ENCODE assay signal across 16 cellular contexts in genomic region chr4:110533590-110533910, GRCh38. TPM values are rescaled to one million over a fixed set of nuclear protein-coding genes. Genes with fewer than 3 reads are reported as not detected.
DNase-seq lines count a peak whose midpoint lies in the region; ATAC-seq, FAIRE-seq and TF ChIP-seq lines count a peak whose summit lies in the region.
"Had no signal": no experiment of that assay in that cellular context is flagged by ENCODE, and none has a peak within 500 bp of the region (broad histone marks: within the 10 kb centered on the region; RNA-seq: fewer than 3 reads in every experiment).

No MANE protein-coding gene starts in this region.

- no peaks in the 10 kb centered on the region for H3K79me2 ChIP-seq in GM12878 (ENCODE audit: control insufficient read depth, insufficient read depth, low read length)

- TF ChIP-seq EP300 in GM12878 (IDR thresholded peaks at IDR 0.05; ENCODE audit: borderline replicate concordance in 1 of 2, control insufficient read depth in 1 of 2, low read depth in 2 of 2, low read length in 2 of 2): no peak
- no peak for TF ChIP-seq EP300 in ovary (IDR thresholded peaks at IDR 0.05)

- H3K27ac Mint-ChIP-seq in MCF 10A (ENCODE audit: low read depth, unreplicated experiment): peak overlapping the region; percentile 96
- H3K27ac Mint-ChIP-seq: activated naive CD8-positive, alpha-beta T cell treated with anti-CD3 and anti-CD28 coated beads for 36 hours had no signal

- H3K4me1 ChIP-seq in breast epithelium (no peaks in the 10 kb centered on the region), GM12878 (ENCODE audit: control insufficient read depth, insufficient read depth, low read length) (no peaks in the 10 kb centered on the region), left lung (peaks cover 0 to 5% of the 10 kb centered on the region in 2 donors), ovary (ENCODE audit: insufficient read depth) (no peaks in the 10 kb centered on the region)

- no peak for DNase-seq in MCF 10A (ENCODE audit: unreplicated experiment)
- DNase-seq in breast epithelium (ENCODE audit: low spot score in 2 of 2): no peak
- DNase-seq in GM12878 (ENCODE audit: low read depth, low spot score): no peak
- DNase-seq in left lung: no peak
- DNase-seq in ovary: no peak
- DNase-seq in posterior cingulate gyrus: no peak
- DNase-seq in foreskin melanocyte: no peak
- no peak for DNase-seq in HUDEP-2 (lab: John Stamatoyannopoulos, UW; ENCODE audit: unreplicated experiment in 76 of 76)
- DNase-seq: activated CD4-positive, alpha-beta T cell treated with anti-CD3 and anti-CD28 coated beads for 48 hours; activated naive CD8-positive, alpha-beta T cell treated with anti-CD3 and anti-CD28 coated beads for 36 hours; activated T-cell treated with anti-CD3 and anti-CD28 coated beads, Interleukin-2, amount 50 U/mL, for 1 hour; GF-D8; left colon; NCI-H2107 had no signal

- H3K4me3 ChIP-seq in breast epithelium: no peak overlapping the region
- H3K4me3 ChIP-seq in GM12878: no peak overlapping the region
- H3K4me3 ChIP-seq in left lung: no peak overlapping the region
- H3K4me3 ChIP-seq in ovary: no peak overlapping the region

- ATAC-seq in GM12878 (no peak), left lung (peak; percentile 42)
- ATAC-seq: left colon had no signal

- H2AFZ ChIP-seq in GM12878 (ENCODE audit: control insufficient read depth, low read depth, low read length): peak overlapping the region; percentile 37; the same call in 1 of the 2 replicates

- CTCF ChIA-PET in MCF 10A (lab: Yijun Ruan, JAX) (interaction anchor here (1.0 to 7.9 kb wide), 3 partner anchors 16 to 544 kb away, joined by 3 to 78 read pairs (median 4); no protein-coding TSS in a partner anchor), GM12878 (lab: Yijun Ruan, JAX) (interaction anchor here (1.1 to 1.8 kb wide), 2 partner anchors 14 to 534 kb away, joined by 3 to 4 read pairs; no protein-coding TSS in a partner anchor)

- no peak for TF ChIP-seq RAD21 in GM12878 (IDR thresholded peaks at IDR 0.05; ENCODE audit: insufficient read depth, low read depth, low read length)

- H3K9me3 Mint-ChIP-seq in MCF 10A (ENCODE audit: unreplicated experiment): peaks cover 12% of the 10 kb centered on the region
- H3K9me3 Mint-ChIP-seq: central memory CD8-positive, alpha-beta T cell had no signal

- H3K27me3 ChIP-seq in breast epithelium: no peaks in the 10 kb centered on the region
- no peaks in the 10 kb centered on the region for H3K27me3 ChIP-seq in GM12878 (replicated peaks in 1 of 2; ENCODE audit: control insufficient read depth in 2 of 2, insufficient read depth in 2 of 2, low read length in 1 of 2)
- H3K27me3 ChIP-seq in left lung: no peaks in the 10 kb centered on the region
- no peaks in the 10 kb centered on the region for H3K27me3 ChIP-seq in ovary

- no peak for FAIRE-seq in GM12878 (lab: Jason Lieb, UNC)

- RAD21 ChIA-PET in GM12878 (lab: Charles Lee; ENCODE audit: unreplicated experiment): interaction anchor here (1.5 kb wide), 1 partner anchor 15 kb away, joined by 4 read pairs; no protein-coding TSS in a partner anchor

- WGBS in GM12878 (ENCODE audit: insufficient coverage, insufficient replicate concordance, low lambda C conversion rate, missing lambda C conversion rate): 44% methylated on average over 2 of the region's 2 CpGs
- WGBS in ovary, 3 donors: 37 to 46% (median 38%) methylated on average over 2 of the region's 2 CpGs

- no peak overlapping the region for H3K4me2 ChIP-seq in GM12878 (ENCODE audit: control insufficient read depth, insufficient read depth)

- H3K36me3 ChIP-seq in breast epithelium (no peaks in the 10 kb centered on the region), GM12878 (ENCODE audit: control insufficient read depth in 2 of 2, insufficient read depth in 2 of 2, low read length in 1 of 2) (no peaks in the 10 kb centered on the region), left lung (no peaks in the 10 kb centered on the region), ovary (no peaks in the 10 kb centered on the region)

- H3K9me3 ChIP-seq in breast epithelium (peaks cover 0 to 11% of the 10 kb centered on the region in 2 donors), GM12878 (replicated peaks; ENCODE audit: control insufficient read depth, insufficient read depth, low read length) (no peaks in the 10 kb centered on the region; the same call in 2 of the 3 replicates), left lung (peaks cover 0 to 5% of the 10 kb centered on the region in 2 donors), ovary (no peaks in the 10 kb centered on the region)

- no peaks in the 10 kb centered on the region for H3K36me3 Mint-ChIP-seq in MCF 10A (ENCODE audit: insufficient read depth, unreplicated experiment)
- H3K36me3 Mint-ChIP-seq: activated naive CD8-positive, alpha-beta T cell treated with anti-CD3 and anti-CD28 coated beads for 36 hours had no signal

- no peak for TF ChIP-seq CTCF in MCF 10A (IDR thresholded peaks at IDR 0.05; ENCODE audit: unreplicated experiment)
- TF ChIP-seq CTCF in breast epithelium (IDR thresholded peaks at IDR 0.05): no peak
- no peak for TF ChIP-seq CTCF in GM12878 (IDR thresholded peaks at IDR 0.05 in 2 of 3, conservative IDR thresholded peaks at IDR 0.05 in 1 of 3; ENCODE audit: control insufficient read depth in 2 of 3, extremely low read depth in 1 of 3, insufficient read depth in 1 of 3, low read depth in 3 of 3, low read length in 3 of 3)
- TF ChIP-seq CTCF in left lung (IDR thresholded peaks at IDR 0.05): no peak
- TF ChIP-seq CTCF in ovary (IDR thresholded peaks at IDR 0.05): no peak

- POLR2A ChIA-PET in MCF 10A (lab: Yijun Ruan, JAX) (interaction anchor here (1.0 to 2.2 kb wide), 5 partner anchors 9 to 544 kb away, joined by 4 to 7 read pairs (median 6); no protein-coding TSS in a partner anchor), GM12878 (lab: Charles Lee) (no interaction called here)

- no peak overlapping the region for H3K4me3 Mint-ChIP-seq in MCF 10A (ENCODE audit: unreplicated experiment)
- H3K4me3 Mint-ChIP-seq: activated naive CD8-positive, alpha-beta T cell treated with anti-CD3 and anti-CD28 coated beads for 36 hours; central memory CD8-positive, alpha-beta T cell had no signal

- H3K27me3 Mint-ChIP-seq in MCF 10A (ENCODE audit: insufficient read depth, unreplicated experiment): no peaks in the 10 kb centered on the region

- H3K9ac ChIP-seq in GM12878 (ENCODE audit: control insufficient read depth, insufficient read depth, low read length): no peak overlapping the region

- H4K20me1 ChIP-seq in GM12878 (ENCODE audit: control insufficient read depth, insufficient read depth): no peaks in the 10 kb centered on the region

- H3K27ac ChIP-seq in breast epithelium: no peak overlapping the region
- no peak overlapping the region for H3K27ac ChIP-seq in GM12878 (ENCODE audit: control insufficient read depth, insufficient read depth)
- peak overlapping the region; percentile 3 to 38 for H3K27ac ChIP-seq in left lung
- no peak overlapping the region for H3K27ac ChIP-seq in ovary

- in situ Hi-C loops in GM12878 (cut with MboI): no loop called here

- intact Hi-C loops in MCF 10A (cut with micrococcal nuclease) (no loop called here), breast epithelium (cut with DNase I; ENCODE audit: low total_unique reads) (no loop called here), GM12878 (cut with micrococcal nuclease; ENCODE audit: unreplicated experiment) (no loop called here), left lung (cut with DNase I) (no loop called here), ovary (cut with DNase I) (no loop called here), posterior cingulate gyrus (cut with DNase I) (no loop called here)

- H3K4me1 Mint-ChIP-seq in MCF 10A (ENCODE audit: insufficient read depth, unreplicated experiment): peaks cover 6% of the 10 kb centered on the region

- TF ChIP-seq POLR2A in breast epithelium (IDR thresholded peaks at IDR 0.05) (no peak), GM12878 (IDR thresholded peaks at IDR 0.05; ENCODE audit: low read depth, low read length) (no peak), ovary (IDR thresholded peaks at IDR 0.05) (no peak)

- BruUV-seq in MCF 10A (replicated peaks; lab: Mats Ljungman, UMichigan): no TSS peak
- BruUV-seq in GM12878 (replicated peaks; lab: Mats Ljungman, UMichigan): no TSS peak

- SMC1A ChIA-PET in GM12878 (lab: Charles Lee; ENCODE audit: uncharacterized antibody, unreplicated experiment): no interaction called here

TF ChIP-seq in GM12878, 131 proteins besides CTCF, POLR2A, EP300 and RAD21 (continues in another document):
- TF ChIP-seq SMAD1 (IDR thresholded peaks at IDR 0.05; ENCODE audit: low read depth, partially characterized antibody): no peak
- TF ChIP-seq BACH1 (IDR thresholded peaks at IDR 0.05; ENCODE audit: borderline replicate concordance): no peak
- TF ChIP-seq, protein P1, sequence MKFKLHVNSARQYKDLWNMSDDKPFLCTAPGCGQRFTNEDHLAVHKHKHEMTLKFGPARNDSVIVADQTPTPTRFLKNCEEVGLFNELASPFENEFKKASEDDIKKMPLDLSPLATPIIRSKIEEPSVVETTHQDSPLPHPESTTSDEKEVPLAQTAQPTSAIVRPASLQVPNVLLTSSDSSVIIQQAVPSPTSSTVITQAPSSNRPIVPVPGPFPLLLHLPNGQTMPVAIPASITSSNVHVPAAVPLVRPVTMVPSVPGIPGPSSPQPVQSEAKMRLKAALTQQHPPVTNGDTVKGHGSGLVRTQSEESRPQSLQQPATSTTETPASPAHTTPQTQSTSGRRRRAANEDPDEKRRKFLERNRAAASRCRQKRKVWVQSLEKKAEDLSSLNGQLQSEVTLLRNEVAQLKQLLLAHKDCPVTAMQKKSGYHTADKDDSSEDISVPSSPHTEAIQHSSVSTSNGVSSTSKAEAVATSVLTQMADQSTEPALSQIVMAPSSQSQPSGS (IDR thresholded peaks at IDR 0.05; ENCODE audit: low read length): no peak

RNA-seq across cellular contexts. Expression of gene ENPEP, which starts 57.6 kb away (rescaled TPM):
- total RNA-seq in MCF 10A (2022): not detected in 2 replicates
- 10 to 100 TPM in 1 of 3 donors, 1 to 10 TPM in 2; 5.0 to 10.2 (median 9.8) TPM for total RNA-seq in breast epithelium
- not detected in 2 replicates for total RNA-seq in GM12878 (2013; cell fraction: nucleolus; rRNA removed)
- total RNA-seq in GM12878 (2014; rRNA removed): not detected in 2 replicates
- total RNA-seq in GM12878 (2014; rRNA removed; fragmentation: Illumina TruSeq; extraction: Trizol): not detected in 2 replicates
- not detected in 2 replicates for total RNA-seq in GM12878 (2021)
- not detected for polyA plus RNA-seq in GM12878 (2011; ENCODE audit: low read depth)
- polyA plus RNA-seq in GM12878 (2011; rRNA removed): 0.03 and 0.09 TPM in 2 replicates
- not detected in 2 replicates for polyA plus RNA-seq in GM12878 (2011; cell fraction: cytosol; rRNA removed)
- 0.13 and 0.22 TPM in 2 replicates for polyA plus RNA-seq in GM12878 (2011; cell fraction: nucleus; rRNA removed)
- polyA plus RNA-seq in GM12878 (2012): 0.01 and 0.23 TPM in 2 replicates
- polyA plus RNA-seq in GM12878 (2014; fragmentation: Illumina TruSeq; extraction: Trizol): not detected in 2 replicates
- not detected for polyA plus RNA-seq in GM12878 (2014; fragmentation: Nextera tagmentation; extraction: Ambion mirVana)
- polyA plus RNA-seq in GM12878 (2014; rRNA removed): not detected in 2 replicates
- not detected for polyA plus RNA-seq in GM12878 (2016; fragmentation: Nextera tagmentation; extraction: Ambion mirVana)
- 0.07 TPM in 1 of 2 replicates, not detected in the other for polyA minus RNA-seq in GM12878 (2011; rRNA and poly(A)+ RNA removed)
- polyA minus RNA-seq in GM12878 (2011; cell fraction: cytosol; rRNA and poly(A)+ RNA removed): not detected in 2 replicates
- polyA minus RNA-seq in GM12878 (2011; cell fraction: nucleus; rRNA and poly(A)+ RNA removed): not detected in 2 replicates
- 1 to 10 TPM; 7.3 to 8.5 TPM for total RNA-seq in left lung
- total RNA-seq in ovary: 1 to 10 TPM in 6 of 7 donors, under 1 TPM in 1; 0.91 to 3.6 (median 2.2) TPM
- 1 to 10 TPM; 1.5 to 4.7 TPM for polyA plus RNA-seq in ovary
- total RNA-seq: activated naive CD8-positive, alpha-beta T cell treated with anti-CD3 and anti-CD28 coated beads for 36 hours; pulmonary artery endothelial cell had no signal

Comparison
In these comparisons a context has a peak if more than half of its experiments do, and no peak if none do; other contexts are left out.
1. H3K27ac ChIP-seq: peak in left lung (2 of 2); none in breast epithelium (0 of 2), GM12878 (single experiment) and ovary (0 of 2).